ENCODE assay signal across 18 cellular contexts in genomic region chr4:41349021-41349420, GRCh38.
A peak's percentile ranks its signal among the peaks of the same experiment; 100 is the strongest.
DNase-seq lines count a peak whose midpoint lies in the region; ATAC-seq, FAIRE-seq and TF ChIP-seq lines count a peak whose summit lies in the region.
"Had no signal": no experiment of that assay in that cellular context is flagged by ENCODE, and none has a peak within 500 bp of the region (broad histone marks: within the 10 kb centered on the region; RNA-seq: fewer than 3 reads in every experiment).

No MANE protein-coding gene starts in this region.

- ATAC-seq in GM19463 (IDR thresholded peaks at IDR 0.05; ENCODE audit: unreplicated experiment) (no peak), HG03095 (IDR thresholded peaks at IDR 0.05; ENCODE audit: unreplicated experiment) (no peak)
- ATAC-seq: GM23338 had no signal

- DNase-seq in EL = peak; percentile 13
- peak; percentile 71 for DNase-seq in M059J (ENCODE audit: low read depth)
- no peak for DNase-seq in endothelial cell (ENCODE audit: low spot score)
- DNase-seq in myocyte (ENCODE audit: low read depth) = peak; percentile 12
- DNase-seq in stimulated activated CD4-positive, alpha-beta T cell treated with anti-CD3 and anti-CD28 coated beads, Interleukin-15, amount 100 ng/mL, for 24 hours = no peak
- DNase-seq in GM12892 (ENCODE audit: insufficient read length) = no peak
- DNase-seq: ACHN; C1 segment of cervical spinal cord; Calu3; CD4-positive, alpha-beta T cell; DMS 273 treated with DMSO at 0.1 percent for 48 hours; H9 had no signal

- H3K27me3 Mint-ChIP-seq in endothelial cell (ENCODE audit: unreplicated experiment) = peaks cover 2% of the 10 kb centered on the region
- H3K27me3 Mint-ChIP-seq: IgD-negative memory B cell had no signal

- TF ChIP-seq POLR2A in GM12892 (IDR thresholded peaks at IDR 0.05; ENCODE audit: low read depth, low read length) = no peak

- peaks cover 4% of the 10 kb centered on the region for H3K36me3 Mint-ChIP-seq in endothelial cell (ENCODE audit: low read depth, unreplicated experiment)

- no peak overlapping the region for H3K27ac Mint-ChIP-seq in endothelial cell (ENCODE audit: unreplicated experiment)
- H3K27ac Mint-ChIP-seq: B cell; CD4-positive, alpha-beta T cell; GM23338; H9; IgD-negative memory B cell had no signal

- peaks cover 12% of the 10 kb centered on the region for H3K4me1 Mint-ChIP-seq in endothelial cell (ENCODE audit: unreplicated experiment)
- H3K4me1 Mint-ChIP-seq: B cell, GM23338, IgD-negative memory B cell had no signal

- no peak for TF ChIP-seq CTCF in endothelial cell (IDR thresholded peaks at IDR 0.05; ENCODE audit: unreplicated experiment)

- peaks cover 6% of the 10 kb centered on the region for H3K9me3 Mint-ChIP-seq in endothelial cell (ENCODE audit: unreplicated experiment)
- H3K9me3 Mint-ChIP-seq: CD4-positive, alpha-beta T cell had no signal

- peak overlapping the region; percentile 53 for H3K4me3 Mint-ChIP-seq in endothelial cell (ENCODE audit: unreplicated experiment)
- H3K4me3 Mint-ChIP-seq: B cell; CD4-positive, alpha-beta T cell; GM23338; H9; IgD-negative memory B cell had no signal

- FAIRE-seq in GM12892 (lab: Jason Lieb, UNC) = no peak
- FAIRE-seq: G401.6 had no signal

Comparison
In these comparisons a context has a peak if more than half of its experiments do, and no peak if none do; other contexts are left out.
1. DNase-seq: peak in EL (single experiment), M059J (single experiment) and myocyte (single experiment); none in endothelial cell (single experiment), stimulated activated CD4-positive, alpha-beta T cell treated with anti-CD3 and anti-CD28 coated beads, Interleukin-15, amount 100 ng/mL, for 24 hours (single experiment) and GM12892 (single experiment).